ENCODE assay signal across 1 cellular context in genomic region chr5:112534564-112534963, GRCh38.
TF ChIP-seq lines count a peak whose summit lies in the region.

No MANE protein-coding gene starts in this region.

TF ChIP-seq in GM23338, 12 proteins besides CTCF, POLR2A, EP300 and RAD21 (continued from another document):
- TF ChIP-seq ZNF462 (CRISPR knock-in tag; IDR thresholded peaks at IDR 0.05) = no peak
- no peak for TF ChIP-seq EZH2phosphoT487 (IDR thresholded peaks at IDR 0.05; ENCODE audit: unreplicated experiment)
- TF ChIP-seq POLR2AphosphoS5 (IDR thresholded peaks at IDR 0.05; ENCODE audit: low read depth) = no peak
- no peak for TF ChIP-seq ZNF114 (CRISPR knock-in tag; IDR thresholded peaks at IDR 0.05)
- TF ChIP-seq ZNF331 (CRISPR knock-in tag; IDR thresholded peaks at IDR 0.05; ENCODE audit: low read depth) = no peak
